ENCODE assay signal across 10 cellular contexts in the genomic region with DNA sequence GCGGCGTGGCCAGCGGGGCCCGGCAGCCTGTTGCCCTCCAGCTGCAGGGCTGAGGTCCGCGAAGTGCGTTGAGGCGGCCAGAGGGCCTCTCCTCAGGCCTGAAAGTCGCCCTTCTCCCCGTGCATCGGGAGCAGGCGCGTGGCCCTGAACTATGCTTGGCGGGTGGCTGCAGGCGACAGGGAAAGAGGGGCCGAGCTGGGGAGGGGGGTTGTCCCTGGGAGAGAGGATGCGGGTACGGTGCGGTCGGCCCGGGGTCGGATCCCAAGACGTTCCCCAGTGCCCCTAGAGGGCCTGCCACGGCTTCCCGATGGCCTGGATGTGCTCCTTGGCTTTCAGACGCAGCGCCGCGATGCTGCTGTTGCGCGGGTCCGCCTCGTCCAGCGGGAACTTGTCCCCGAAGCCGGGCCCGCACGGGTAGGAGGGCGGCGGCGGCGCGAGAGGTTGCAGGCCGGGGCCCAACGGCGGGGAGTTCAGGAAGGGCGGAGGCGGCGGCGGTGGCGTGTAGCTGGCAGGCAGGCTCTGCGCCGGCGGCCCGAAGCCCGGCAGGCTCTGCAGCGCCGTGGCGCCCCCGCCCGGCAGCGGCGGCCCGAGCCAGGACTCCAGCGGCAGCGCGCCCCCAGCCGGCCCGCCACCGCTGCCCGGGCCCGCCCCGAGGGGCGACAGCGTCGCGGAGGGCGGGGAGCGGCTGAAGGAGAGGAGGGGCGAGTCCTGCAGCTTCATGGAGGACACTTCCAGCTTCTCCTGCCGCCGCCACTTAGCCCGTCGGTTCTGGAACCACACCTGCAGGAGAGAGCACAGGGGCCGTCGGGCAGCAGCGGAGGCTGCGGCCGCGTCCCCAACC. TPM values are rescaled to one million over a fixed set of nuclear protein-coding genes. Genes with fewer than 3 reads are reported as not detected.
DNase-seq lines count a peak whose midpoint lies in the region; ATAC-seq and TF ChIP-seq lines count a peak whose summit lies in the region.
"Had no signal": no experiment of that assay in that cellular context is flagged by ENCODE, and none has a peak within 500 bp of the region (broad histone marks: within the 10 kb centered on the region; RNA-seq: fewer than 3 reads in every experiment).

No MANE protein-coding gene starts in this region.

- H3K79me1 ChIP-seq in IMR-90 (ENCODE audit: low read depth in 1 of 2, low read length in 2 of 2), result no peaks in the 10 kb centered on the region

- H3K27me3 ChIP-seq in IMR-90 (ENCODE audit: control insufficient read depth, insufficient read depth, low read length), result peaks cover 98% of the 10 kb centered on the region

- no peak overlapping the region for H2AK9ac ChIP-seq in IMR-90 (replicated peaks; ENCODE audit: low read depth, low read length, poor library complexity)

- peak; percentile 35 for TF ChIP-seq CTCF in IMR-90 (conservative IDR thresholded peaks at IDR 0.05; ENCODE audit: low read depth, low read length)

- H4K91ac ChIP-seq in IMR-90 (ENCODE audit: insufficient read depth, low read depth, low read length), result no peak overlapping the region

- no peak overlapping the region for H2BK20ac ChIP-seq in IMR-90 (ENCODE audit: low read depth, low read length)

- H3K4ac ChIP-seq in IMR-90 (ENCODE audit: low read depth, low read length), result no peak overlapping the region

- H3K9me3 Mint-ChIP-seq in activated CD4-positive, alpha-beta T cell treated with anti-CD3 and anti-CD28 coated beads, Interleukin-2, amount 10 ng/mL, durations not matched to agents 7 days and 5 days, result no peaks in the 10 kb centered on the region

- H3K4me2 ChIP-seq in IMR-90 (ENCODE audit: low read depth, low read length), result no peak overlapping the region

- DNase-seq in NOMO-1 (lab: John Stamatoyannopoulos, UW; ENCODE audit: unreplicated experiment in 2 of 2) (peak; percentile 11 to 13), NOMO-1 treated with dmso at 0.1 percent for 144 hours (lab: John Stamatoyannopoulos, UW; ENCODE audit: unreplicated experiment) (no peak), IMR-90 (no peak), hepatic stellate cell (ENCODE audit: low spot score) (peak; percentile 60), OCI-M2 (lab: John Stamatoyannopoulos, UW; ENCODE audit: unreplicated experiment) (no peak), NCI-H2227 treated with DMSO at 0.1 percent for 48 hours (lab: John Stamatoyannopoulos, UW) (no peak)
- DNase-seq in activated CD4-positive, alpha-beta T cell treated with anti-CD3 and anti-CD28 coated beads, Interleukin-2, amount 10 ng/mL, durations not matched to agents 7 days and 5 days, result peak; percentile 25
- DNase-seq in stimulated activated CD4-positive, alpha-beta T cell treated with anti-CD3 and anti-CD28 coated beads, Interleukin-4, amount 100 ng/mL, for 1 hour, result peak; percentile 45

- peaks cover 24% of the 10 kb centered on the region; the same call in 1 of the 2 replicates for H3K9me3 ChIP-seq in IMR-90 (ENCODE audit: control insufficient read depth, insufficient read depth, low read length)

- 4% methylated on average over 37 of the region's 90 CpGs; no CpG with 5 or more reads in 1 of the 2 experiments for WGBS in IMR-90 (ENCODE audit: extremely low coverage in 2 of 2, insufficient read length in 1 of 2), 2 experiments

- POLR2A ChIA-PET in IMR-90 (lab: Charles Lee; ENCODE audit: unreplicated experiment), result no interaction called here
- POLR2A ChIA-PET in activated CD4-positive, alpha-beta T cell treated with anti-CD3 and anti-CD28 coated beads, Interleukin-2, amount 10 ng/mL, durations not matched to agents 7 days and 5 days (lab: Charles Lee), result no interaction called here

- H3K27me3 Mint-ChIP-seq in activated CD4-positive, alpha-beta T cell treated with anti-CD3 and anti-CD28 coated beads, Interleukin-2, amount 10 ng/mL, durations not matched to agents 7 days and 5 days, result peaks cover 85% of the 10 kb centered on the region

- no peaks in the 10 kb centered on the region for H3K36me3 ChIP-seq in IMR-90 (ENCODE audit: control insufficient read depth, insufficient read depth, low read length)

- H4K5ac ChIP-seq in IMR-90 (ENCODE audit: low read depth, low read length), result no peak overlapping the region

- no peak overlapping the region for H3K14ac ChIP-seq in IMR-90 (replicated peaks; ENCODE audit: low read depth, low read length)

- CTCF ChIA-PET in IMR-90 (lab: Yijun Ruan, JAX), result interaction anchor here (0.5 to 1.4 kb wide), 4 partner anchors 9 to 649 kb away, joined by 3 to 6 read pairs (median 4); no protein-coding TSS in a partner anchor
- CTCF ChIA-PET in activated CD4-positive, alpha-beta T cell treated with anti-CD3 and anti-CD28 coated beads, Interleukin-2, amount 10 ng/mL, durations not matched to agents 7 days and 5 days (lab: Charles Lee), result interaction anchor here (0.6 to 3.0 kb wide), 4 partner anchors 7 to 87 kb away, joined by 3 to 11 read pairs (median 4); no protein-coding TSS in a partner anchor

- no peaks in the 10 kb centered on the region for H3K9me1 ChIP-seq in IMR-90 (ENCODE audit: insufficient read depth, low read length)

- no peak overlapping the region for H3K18ac ChIP-seq in IMR-90 (ENCODE audit: low read depth, low read length)

- no peak overlapping the region for H3K27ac Mint-ChIP-seq in activated CD4-positive, alpha-beta T cell treated with anti-CD3 and anti-CD28 coated beads, Interleukin-2, amount 10 ng/mL, durations not matched to agents 7 days and 5 days

- dilution Hi-C loops in IMR-90 (cut with HindIII; ENCODE audit: low sequenced_read_pairs, unreplicated experiment), result no loop called here

- H4K8ac ChIP-seq in IMR-90 (ENCODE audit: low read depth in 2 of 2, low read length in 2 of 2), result no peak overlapping the region

- no peak overlapping the region for H3K56ac ChIP-seq in IMR-90 (ENCODE audit: extremely low read depth, insufficient read depth, low read length)

- peak overlapping the region; percentile 68 for H2AFZ ChIP-seq in IMR-90 (replicated peaks; ENCODE audit: low read length, poor library complexity)

- H2BK15ac ChIP-seq in IMR-90 (ENCODE audit: low read depth, low read length), result no peak overlapping the region

- H2AK5ac ChIP-seq in IMR-90 (ENCODE audit: low read depth, low read length), result no peak overlapping the region

- in situ Hi-C loops in IMR-90 (cut with MboI; ENCODE audit: low sequenced_read_pairs), result no loop called here

- ATAC-seq in IMR-90 (ENCODE audit: low read depth), result peak; percentile 60

- intact Hi-C loops in IMR-90 (cut with micrococcal nuclease), result no loop called here

- no peak overlapping the region for H2BK5ac ChIP-seq in IMR-90 (ENCODE audit: low read depth, low read length, poor library complexity, severe bottlenecking)

- H3K4me3 ChIP-seq in IMR-90 (ENCODE audit: insufficient read depth, low read depth, low read length), result peak overlapping the region; percentile 25

- TF ChIP-seq RAD21 in IMR-90 (IDR thresholded peaks at IDR 0.05; ENCODE audit: low read length), result no peak

- no TSS peak for BruUV-seq in IMR-90 (replicated peaks; lab: Mats Ljungman, UMichigan)

- no peaks in the 10 kb centered on the region for H3K36me3 Mint-ChIP-seq in activated CD4-positive, alpha-beta T cell treated with anti-CD3 and anti-CD28 coated beads, Interleukin-2, amount 10 ng/mL, durations not matched to agents 7 days and 5 days (ENCODE audit: low read depth)

- no peak overlapping the region for H3K4me3 Mint-ChIP-seq in activated CD4-positive, alpha-beta T cell treated with anti-CD3 and anti-CD28 coated beads, Interleukin-2, amount 10 ng/mL, durations not matched to agents 7 days and 5 days

- no peak overlapping the region for H3K9ac ChIP-seq in IMR-90 (ENCODE audit: low read depth, low read length)

- no peak overlapping the region for H3K23ac ChIP-seq in IMR-90 (ENCODE audit: low read depth, low read length)

- H3K4me1 Mint-ChIP-seq in activated CD4-positive, alpha-beta T cell treated with anti-CD3 and anti-CD28 coated beads, Interleukin-2, amount 10 ng/mL, durations not matched to agents 7 days and 5 days, result peaks cover 36% of the 10 kb centered on the region

- no peak overlapping the region for H3K27ac ChIP-seq in IMR-90 (ENCODE audit: insufficient read depth, low read length)

- no peak for TF ChIP-seq POLR2A in IMR-90 (IDR thresholded peaks at IDR 0.05; ENCODE audit: low read depth, low read length)

- H2BK120ac ChIP-seq in IMR-90 (ENCODE audit: low read depth, low read length), result no peak overlapping the region

- H3K4me1 ChIP-seq in IMR-90 (ENCODE audit: control insufficient read depth, insufficient read depth, low read length), result no peaks in the 10 kb centered on the region

- peaks cover 3% of the 10 kb centered on the region; the same call in 1 of the 2 replicates for H4K20me1 ChIP-seq in IMR-90 (ENCODE audit: insufficient read depth, low read length)

TF ChIP-seq in IMR-90, 13 proteins besides CTCF, POLR2A, EP300 and RAD21 (continues in another document):
- TF ChIP-seq BHLHE40 (IDR thresholded peaks at IDR 0.05; ENCODE audit: low read depth, low read length) (no peak), NFE2L2 (IDR thresholded peaks at IDR 0.05; ENCODE audit: low read depth, low read length) (no peak), CHD1 (IDR thresholded peaks at IDR 0.05; ENCODE audit: low read depth, low read length) (no peak), MAFK (IDR thresholded peaks at IDR 0.05; ENCODE audit: low read depth, low read length) (no peak), RCOR1 (IDR thresholded peaks at IDR 0.05; ENCODE audit: insufficient replicate concordance, low read length) (no peak), SMC3 (IDR thresholded peaks at IDR 0.05; ENCODE audit: low read depth, low read length) (no peak), RFX5 (IDR thresholded peaks at IDR 0.05; ENCODE audit: low read depth, low read length) (no peak)

RNA-seq across cellular contexts. Expression of a gene that starts 4.3 kb away (rescaled TPM):
- total RNA-seq in IMR-90 (2012; rRNA removed), result not detected in 2 replicates
- polyA plus RNA-seq in IMR-90 (2012; rRNA removed), result not detected in 2 replicates
- polyA plus RNA-seq in IMR-90 (2012; cell fraction: cytosol; rRNA removed), result not detected in 2 replicates
- not detected in 2 replicates for polyA plus RNA-seq in IMR-90 (2012; cell fraction: nucleus; rRNA removed; ENCODE audit: low replicate concordance)
- total RNA-seq in activated CD4-positive, alpha-beta T cell treated with anti-CD3 and anti-CD28 coated beads, Interleukin-2, amount 10 ng/mL, durations not matched to agents 7 days and 5 days, result not detected
- total RNA-seq: pulmonary artery endothelial cell; T-helper 2 cell treated with Interferon-gamma antibody and Interleukin-4, amounts not matched to agents 100 ng/mL and 5 ng/mL, for 36 hours had no signal

RNA-seq across cellular contexts. Expression of a gene that starts 49.0 kb away (rescaled TPM):
- total RNA-seq in IMR-90 (2012; rRNA removed), result not detected in 2 replicates
- polyA plus RNA-seq in IMR-90 (2012; rRNA removed), result not detected in 2 replicates
- polyA plus RNA-seq in IMR-90 (2012; cell fraction: cytosol; rRNA removed), result not detected in 2 replicates
- polyA plus RNA-seq in IMR-90 (2012; cell fraction: nucleus; rRNA removed; ENCODE audit: low replicate concordance), result not detected in 2 replicates
- not detected for total RNA-seq in activated CD4-positive, alpha-beta T cell treated with anti-CD3 and anti-CD28 coated beads, Interleukin-2, amount 10 ng/mL, durations not matched to agents 7 days and 5 days
- total RNA-seq: pulmonary artery endothelial cell; T-helper 2 cell treated with Interferon-gamma antibody and Interleukin-4, amounts not matched to agents 100 ng/mL and 5 ng/mL, for 36 hours had no signal

RNA-seq across cellular contexts. Expression of a gene that starts 49.5 kb away (rescaled TPM):
- not detected in 2 replicates for total RNA-seq in IMR-90 (2012; rRNA removed)
- not detected in 2 replicates for polyA plus RNA-seq in IMR-90 (2012; rRNA removed)
- not detected in 2 replicates for polyA plus RNA-seq in IMR-90 (2012; cell fraction: cytosol; rRNA removed)
- not detected in 2 replicates for polyA plus RNA-seq in IMR-90 (2012; cell fraction: nucleus; rRNA removed; ENCODE audit: low replicate concordance)
- total RNA-seq in activated CD4-positive, alpha-beta T cell treated with anti-CD3 and anti-CD28 coated beads, Interleukin-2, amount 10 ng/mL, durations not matched to agents 7 days and 5 days, result not detected
- total RNA-seq: pulmonary artery endothelial cell; T-helper 2 cell treated with Interferon-gamma antibody and Interleukin-4, amounts not matched to agents 100 ng/mL and 5 ng/mL, for 36 hours had no signal

Comparison
In these comparisons a context has a peak if more than half of its experiments do, and no peak if none do; other contexts are left out.
1. DNase-seq: peak in NOMO-1 (2 of 2), activated CD4-positive, alpha-beta T cell treated with anti-CD3 and anti-CD28 coated beads, Interleukin-2, amount 10 ng/mL, durations not matched to agents 7 days and 5 days (single experiment), hepatic stellate cell (single experiment) and stimulated activated CD4-positive, alpha-beta T cell treated with anti-CD3 and anti-CD28 coated beads, Interleukin-4, amount 100 ng/mL, for 1 hour (single experiment); none in NOMO-1 treated with dmso at 0.1 percent for 144 hours (single experiment), IMR-90 (single experiment), OCI-M2 (single experiment) and NCI-H2227 treated with DMSO at 0.1 percent for 48 hours (single experiment).